In the genomic region with DNA sequence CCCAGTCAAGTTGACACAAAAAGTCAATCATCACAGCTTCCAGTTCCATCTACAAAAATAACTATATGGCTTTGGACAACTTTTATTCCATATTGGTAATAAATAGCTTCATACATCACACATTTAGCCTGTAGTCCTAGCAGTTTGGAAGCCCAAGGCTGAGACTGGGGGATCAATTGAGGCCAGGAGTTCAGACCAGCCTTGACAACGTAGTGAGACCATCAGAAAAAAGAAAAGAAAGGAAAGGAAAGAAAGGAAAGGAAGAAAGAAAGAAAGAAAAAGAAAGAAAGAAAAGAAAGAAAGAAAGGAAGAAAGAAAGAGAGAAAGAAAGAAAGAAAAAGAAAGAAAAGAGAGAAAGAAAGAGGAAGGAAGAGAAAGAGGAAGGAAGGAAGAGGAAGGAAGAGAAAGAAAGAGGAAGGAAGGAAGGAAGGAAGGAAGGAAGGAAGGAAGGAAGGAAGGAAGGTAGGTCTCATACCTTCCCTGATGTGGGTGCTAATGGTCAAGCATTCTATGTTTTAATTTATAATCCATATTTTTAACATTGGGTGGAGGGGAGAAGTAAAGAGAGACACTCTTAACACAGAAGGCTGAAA, we compare ENCODE assay signal across 18 cellular contexts. TPM values are rescaled to one million over a fixed set of nuclear protein-coding genes. Genes with fewer than 3 reads are reported as not detected.
DNase-seq lines count a peak whose midpoint lies in the region; ATAC-seq and TF ChIP-seq lines count a peak whose summit lies in the region.
"Had no signal": no experiment of that assay in that cellular context is flagged by ENCODE, and none has a peak within 500 bp of the region (broad histone marks: within the 10 kb centered on the region; RNA-seq: fewer than 3 reads in every experiment).

No MANE protein-coding gene starts in this region.

- peaks cover 26% of the 10 kb centered on the region for H3K36me3 ChIP-seq in mammary epithelial cell (ENCODE audit: insufficient read depth, low read length)
- H3K36me3 ChIP-seq in IMR-90 (ENCODE audit: control insufficient read depth, insufficient read depth, low read length) = peaks cover 20% of the 10 kb centered on the region
- H3K36me3 ChIP-seq in thoracic aorta = peaks cover 10% of the 10 kb centered on the region

- intact Hi-C loops in MCF 10A (cut with micrococcal nuclease) = no loop called here
- intact Hi-C loops in mammary epithelial cell (cut with micrococcal nuclease) = no loop called here
- intact Hi-C loops in IMR-90 (cut with micrococcal nuclease) = no loop called here

- no peak overlapping the region for H2BK120ac ChIP-seq in IMR-90 (ENCODE audit: low read depth, low read length)

- no peak overlapping the region for H3K4ac ChIP-seq in IMR-90 (ENCODE audit: low read depth, low read length)

- H2AK9ac ChIP-seq in IMR-90 (replicated peaks; ENCODE audit: low read depth, low read length, poor library complexity) = no peak overlapping the region

- no peak for DNase-seq in MCF 10A (ENCODE audit: unreplicated experiment)
- DNase-seq in mammary epithelial cell = no peak
- DNase-seq in IMR-90 = no peak
- DNase-seq in dermis blood vessel endothelial cell = peak; percentile 24
- DNase-seq in thoracic aorta (ENCODE audit: low spot score) = no peak
- DNase-seq in activated CD4-positive, alpha-beta T cell treated with anti-CD3 and anti-CD28 coated beads for 48 hours = no peak
- DNase-seq in central memory CD4-positive, alpha-beta T cell = no peak
- DNase-seq in NCI-H69 (lab: John Stamatoyannopoulos, UW) = no peak
- DNase-seq: 8988T, GOT3, Kasumi-1, NCI-H1417 treated with DMSO at 0.1 percent for 48 hours, NCI-H187, NCI-H774, SJCRH30 had no signal

- H3K4me3 ChIP-seq in mammary epithelial cell (replicated peaks in 1 of 3; ENCODE audit: insufficient read depth in 1 of 3, low read depth in 2 of 3, low read length in 3 of 3) (no peak overlapping the region), IMR-90 (ENCODE audit: insufficient read depth, low read depth, low read length) (no peak overlapping the region), thoracic aorta (no peak overlapping the region)
- H3K4me3 ChIP-seq: MG63, SJCRH30 had no signal

- no peak overlapping the region for H3K27ac ChIP-seq in mammary epithelial cell (ENCODE audit: insufficient read depth, low read depth, low read length)
- H3K27ac ChIP-seq in IMR-90 (ENCODE audit: insufficient read depth, low read length) = no peak overlapping the region
- H3K27ac ChIP-seq in thoracic aorta = peak overlapping the region; percentile 71 to 87
- H3K27ac ChIP-seq: SJCRH30 had no signal

- peaks cover 10% of the 10 kb centered on the region for H3K9me1 ChIP-seq in IMR-90 (ENCODE audit: insufficient read depth, low read length)

- H3K36me3 Mint-ChIP-seq in MCF 10A (ENCODE audit: insufficient read depth, unreplicated experiment) = peaks cover 56% of the 10 kb centered on the region
- H3K36me3 Mint-ChIP-seq: CD14-positive monocyte had no signal

- H3K56ac ChIP-seq in IMR-90 (ENCODE audit: extremely low read depth, insufficient read depth, low read length) = no peak overlapping the region

- H3K4me1 ChIP-seq in mammary epithelial cell (ENCODE audit: insufficient read depth, low read length) (no peaks in the 10 kb centered on the region), IMR-90 (ENCODE audit: control insufficient read depth, insufficient read depth, low read length) (peaks cover 4% of the 10 kb centered on the region; the same call in 1 of the 2 replicates), thoracic aorta (ENCODE audit: control insufficient read depth in 1 of 2, low read depth in 2 of 2) (peaks cover 23 to 48% of the 10 kb centered on the region in 2 donors)

- H3K79me2 ChIP-seq in mammary epithelial cell (ENCODE audit: insufficient read depth, low read length) = peaks cover 23% of the 10 kb centered on the region

- POLR2A ChIA-PET in MCF 10A (lab: Yijun Ruan, JAX) (interaction anchor here (0.6 to 2.0 kb wide), 8 partner anchors 9 to 35 kb away, joined by 3 to 6 read pairs (median 4); no protein-coding TSS in a partner anchor), IMR-90 (lab: Charles Lee; ENCODE audit: unreplicated experiment) (no interaction called here)

- no peak overlapping the region for H2BK5ac ChIP-seq in IMR-90 (ENCODE audit: low read depth, low read length, poor library complexity, severe bottlenecking)

- H3K27me3 ChIP-seq in mammary epithelial cell (ENCODE audit: insufficient read depth, low read length) (no peaks in the 10 kb centered on the region), IMR-90 (ENCODE audit: control insufficient read depth, insufficient read depth, low read length) (no peaks in the 10 kb centered on the region), thoracic aorta (replicated peaks; ENCODE audit: insufficient read depth) (no peaks in the 10 kb centered on the region)
- H3K27me3 ChIP-seq: MG63, SJCRH30 had no signal

- dilution Hi-C loops in mammary epithelial cell (cut with HindIII; ENCODE audit: low sequenced_read_pairs) = no loop called here
- dilution Hi-C loops in IMR-90 (cut with HindIII; ENCODE audit: low sequenced_read_pairs, unreplicated experiment) = no loop called here

- peaks cover 7 to 27% of the 10 kb centered on the region in 2 experiments for H3K79me1 ChIP-seq in IMR-90 (ENCODE audit: low read depth in 1 of 2, low read length in 2 of 2)

- peaks cover 9% of the 10 kb centered on the region for H3K9me3 Mint-ChIP-seq in MCF 10A (ENCODE audit: unreplicated experiment)

- H3K18ac ChIP-seq in IMR-90 (ENCODE audit: low read depth, low read length) = no peak overlapping the region

- H2BK20ac ChIP-seq in IMR-90 (ENCODE audit: low read depth, low read length) = no peak overlapping the region

- H4K91ac ChIP-seq in IMR-90 (ENCODE audit: insufficient read depth, low read depth, low read length) = no peak overlapping the region

- no peak overlapping the region for H3K4me3 Mint-ChIP-seq in MCF 10A (ENCODE audit: unreplicated experiment)
- H3K4me3 Mint-ChIP-seq: B cell had no signal

- ATAC-seq in IMR-90 (ENCODE audit: low read depth) (no peak), thoracic aorta (ENCODE audit: insufficient number of reproducible peaks, low FRiP score, low read depth) (no peak)

- no peaks in the 10 kb centered on the region for H3K9me3 ChIP-seq in mammary epithelial cell (replicated peaks; ENCODE audit: insufficient read depth, low read length)
- no peaks in the 10 kb centered on the region for H3K9me3 ChIP-seq in IMR-90 (ENCODE audit: control insufficient read depth, insufficient read depth, low read length)
- H3K9me3 ChIP-seq in thoracic aorta = no peaks in the 10 kb centered on the region
- H3K9me3 ChIP-seq: MG63, SJCRH30 had no signal

- TF ChIP-seq CTCF in MCF 10A (IDR thresholded peaks at IDR 0.05; ENCODE audit: unreplicated experiment) (no peak), mammary epithelial cell (conservative IDR thresholded peaks at IDR 0.05 in 1 of 2, IDR thresholded peaks at IDR 0.05 in 1 of 2; ENCODE audit: extremely low read depth in 1 of 2, insufficient read depth in 1 of 2, low read depth in 1 of 2, low read length in 2 of 2) (no peak), IMR-90 (conservative IDR thresholded peaks at IDR 0.05; ENCODE audit: low read depth, low read length) (no peak), thoracic aorta (IDR thresholded peaks at IDR 0.05) (no peak)

- in situ Hi-C loops in mammary epithelial cell (cut with MboI; ENCODE audit: low sequenced_read_pairs in 2 of 2) = no loop called here
- in situ Hi-C loops in IMR-90 (cut with MboI; ENCODE audit: low sequenced_read_pairs) = no loop called here

- H3K4me2 ChIP-seq in mammary epithelial cell (ENCODE audit: insufficient read depth, low read depth, low read length) = no peak overlapping the region
- no peak overlapping the region for H3K4me2 ChIP-seq in IMR-90 (ENCODE audit: low read depth, low read length)

- H3K27ac Mint-ChIP-seq in MCF 10A (ENCODE audit: low read depth, unreplicated experiment) = peak overlapping the region; percentile 20
- H3K27ac Mint-ChIP-seq: B cell had no signal

- H2AFZ ChIP-seq in mammary epithelial cell (ENCODE audit: low read depth, low read length) = no peak overlapping the region
- no peak overlapping the region for H2AFZ ChIP-seq in IMR-90 (replicated peaks; ENCODE audit: low read length, poor library complexity)

- H3K14ac ChIP-seq in IMR-90 (replicated peaks; ENCODE audit: low read depth, low read length) = no peak overlapping the region

- no peak for TF ChIP-seq POLR2A in IMR-90 (IDR thresholded peaks at IDR 0.05; ENCODE audit: low read depth, low read length)

- no peak for TF ChIP-seq RAD21 in IMR-90 (IDR thresholded peaks at IDR 0.05; ENCODE audit: low read length)

- H4K20me1 ChIP-seq in mammary epithelial cell (ENCODE audit: insufficient read depth, low read length) = no peaks in the 10 kb centered on the region
- H4K20me1 ChIP-seq in IMR-90 (ENCODE audit: insufficient read depth, low read length) = peaks cover 3% of the 10 kb centered on the region; the same call in 1 of the 2 replicates

- H2BK15ac ChIP-seq in IMR-90 (ENCODE audit: low read depth, low read length) = no peak overlapping the region

- no TSS peak for BruUV-seq in MCF 10A (replicated peaks; lab: Mats Ljungman, UMichigan)
- no TSS peak for BruUV-seq in mammary epithelial cell (replicated peaks; lab: Mats Ljungman, UMichigan)
- BruUV-seq in IMR-90 (replicated peaks; lab: Mats Ljungman, UMichigan) = no TSS peak

- no peak overlapping the region for H2AK5ac ChIP-seq in IMR-90 (ENCODE audit: low read depth, low read length)

- no peak overlapping the region for H3K23ac ChIP-seq in IMR-90 (ENCODE audit: low read depth, low read length)

- WGBS in mammary epithelial cell (ENCODE audit: low coverage, missing lambda C conversion rate) = 100% methylated on average over 1 of the region's 1 CpG
- 80% methylated on average over 1 of the region's 1 CpG; no CpG with 5 or more reads in 1 of the 2 experiments for WGBS in IMR-90 (ENCODE audit: extremely low coverage in 2 of 2, insufficient read length in 1 of 2), 2 experiments

- H3K27me3 Mint-ChIP-seq in MCF 10A (ENCODE audit: insufficient read depth, unreplicated experiment) = no peaks in the 10 kb centered on the region

- peaks cover 13% of the 10 kb centered on the region for H3K4me1 Mint-ChIP-seq in MCF 10A (ENCODE audit: insufficient read depth, unreplicated experiment)
- H3K4me1 Mint-ChIP-seq: CD14-positive monocyte had no signal

- H4K8ac ChIP-seq in IMR-90 (ENCODE audit: low read depth in 2 of 2, low read length in 2 of 2) = no peak overlapping the region

- H4K5ac ChIP-seq in IMR-90 (ENCODE audit: low read depth, low read length) = 0 out of 2 replicates have a peak overlapping the region, but pooled peaks have one; percentile 23

- CTCF ChIA-PET in MCF 10A (lab: Yijun Ruan, JAX) = interaction anchor here (0.5 to 1.3 kb wide), 6 partner anchors 28 to 331 kb away, joined by 3 to 4 read pairs (median 3); no protein-coding TSS in a partner anchor
- CTCF ChIA-PET in mammary epithelial cell (lab: Charles Lee; ENCODE audit: low non-redundant PET) = no interaction called here
- CTCF ChIA-PET in IMR-90 (lab: Yijun Ruan, JAX) = interaction anchor here (1.2 kb wide), 1 partner anchor 20 kb away, joined by 3 read pairs; no protein-coding TSS in a partner anchor

- H3K9ac ChIP-seq in mammary epithelial cell (ENCODE audit: insufficient read depth, low read length) (no peak overlapping the region), IMR-90 (ENCODE audit: low read depth, low read length) (no peak overlapping the region)

RNA-seq across cellular contexts. Expression of a gene that starts 37.8 kb away (rescaled TPM):
- 225 and 267 TPM in 2 replicates for total RNA-seq in MCF 10A (2022)
- 100 to 1,000 TPM; 485 to 894 TPM for total RNA-seq in mammary epithelial cell
- 1,604 TPM for polyA plus RNA-seq in mammary epithelial cell
- 2,169 TPM for polyA minus RNA-seq in mammary epithelial cell
- total RNA-seq in IMR-90 (2012; rRNA removed) = 1,496 and 1,592 TPM in 2 replicates
- polyA plus RNA-seq in IMR-90 (2012; rRNA removed) = 1,549 and 1,808 TPM in 2 replicates
- polyA plus RNA-seq in IMR-90 (2012; cell fraction: cytosol; rRNA removed) = 1,102 and 4,328 TPM in 2 replicates
- 319 and 633 TPM in 2 replicates for polyA plus RNA-seq in IMR-90 (2012; cell fraction: nucleus; rRNA removed; ENCODE audit: low replicate concordance)
- 1,771 and 3,866 TPM in 2 replicates for total RNA-seq in dermis blood vessel endothelial cell
- 100 to 1,000 TPM; 194 to 210 TPM for total RNA-seq in thoracic aorta
- polyA plus RNA-seq: CD14-positive monocyte had no signal

Comparison
In these comparisons a context has a peak if more than half of its experiments do, and no peak if none do; other contexts are left out.
1. H3K27ac ChIP-seq: peak in thoracic aorta (2 of 2); none in mammary epithelial cell (single experiment) and IMR-90 (single experiment).